8 cellular contexts compared by ENCODE assay signal in the genomic region with DNA sequence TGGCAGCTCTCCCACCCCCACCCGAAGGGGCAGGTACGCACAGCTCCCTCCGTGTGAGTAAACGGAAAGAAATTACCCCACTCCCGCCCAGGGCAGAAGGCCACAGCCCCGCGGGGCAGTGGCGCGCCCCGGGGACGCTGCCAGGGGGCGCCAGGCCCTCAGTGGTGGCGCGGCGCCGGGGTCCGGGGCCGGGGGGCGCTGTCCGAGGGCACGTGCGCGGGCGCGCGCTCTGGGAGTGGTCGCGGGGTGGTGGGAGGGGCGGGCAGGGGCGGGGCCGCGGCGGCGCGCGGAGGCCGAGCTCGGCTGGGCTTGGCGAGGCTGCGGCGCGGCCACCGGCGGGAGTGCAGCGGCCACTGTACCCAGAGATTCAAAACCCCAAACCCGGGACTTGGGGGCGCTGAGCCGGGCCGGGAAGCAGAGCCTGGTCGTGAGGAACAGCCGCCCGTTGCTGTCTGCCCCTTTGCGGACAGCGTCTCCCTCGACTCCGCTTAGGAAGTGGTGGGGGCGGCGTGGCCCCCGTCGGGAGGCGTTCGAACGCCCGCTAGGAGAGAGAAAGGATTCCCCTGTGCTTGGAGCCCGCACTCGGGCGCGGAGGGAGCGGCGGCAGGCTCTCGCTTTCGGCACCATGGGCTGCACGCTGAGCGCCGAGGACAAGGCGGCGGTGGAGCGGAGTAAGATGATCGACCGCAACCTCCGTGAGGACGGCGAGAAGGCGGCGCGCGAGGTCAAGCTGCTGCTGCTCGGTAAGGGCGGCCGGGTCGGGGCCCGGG. TPM values are rescaled to one million over a fixed set of nuclear protein-coding genes. Genes with fewer than 3 reads are reported as not detected.
DNase-seq lines count a peak whose midpoint lies in the region; ATAC-seq lines count a peak whose summit lies in the region.

Gene GNAI1, plus strand, starts transcription at position 296 of the 770 bp plus-strand sequence. Its CDS starts 330 bp downstream, at position 626.

- ATAC-seq in HG03135 (IDR thresholded peaks at IDR 0.05; ENCODE audit: unreplicated experiment): peak; percentile 44
- peak; percentile 89 for ATAC-seq in Right ventricle myocardium superior (ENCODE audit: poor library complexity)
- no peak for ATAC-seq in HG03571 (IDR thresholded peaks at IDR 0.05; ENCODE audit: unreplicated experiment)

- 0 to 1% (median 1%) methylated on average over 80 to 92 of the region's 92 CpGs for WGBS in adipose tissue, 3 donors

- H3K27ac ChIP-seq in adipose tissue (ENCODE audit: low read depth, low read length): peak within 1 kb of the TSS; percentile 21

- peak; percentile 70 for DNase-seq in DMS153 treated with DMSO at 0.1 percent for 48 hours (lab: John Stamatoyannopoulos, UW; ENCODE audit: unreplicated experiment)
- DNase-seq in DMS153 (lab: John Stamatoyannopoulos, UW): no peak
- DNase-seq in NOMO-1 treated with dmso at 0.1 percent for 144 hours (lab: John Stamatoyannopoulos, UW; ENCODE audit: unreplicated experiment): peak; percentile 74
- peak; percentile 71 for DNase-seq in Right ventricle myocardium superior
- DNase-seq in nucleus accumbens (lab: John Stamatoyannopoulos, UW): peak in 52 of 56 donors; percentile 22 to 91 (median 76)

- intact Hi-C loops in Right ventricle myocardium superior (cut with DNase I): loop anchor here (10.0 kb wide), 1 partner anchor 140 kb away; no protein-coding TSS in a partner anchor

RNA-seq across cellular contexts. Expression of gene GNAI1, which starts in this region (rescaled TPM):
- 10 to 100 TPM in 2 of 3 donors, 1 to 10 TPM in 1; 6.1 to 70.5 (median 35.8) TPM for polyA plus RNA-seq in adipose tissue
- 11.3 TPM for total RNA-seq in Right ventricle myocardium superior
